ENCODE assay signal across 11 cellular contexts in the genomic region with DNA sequence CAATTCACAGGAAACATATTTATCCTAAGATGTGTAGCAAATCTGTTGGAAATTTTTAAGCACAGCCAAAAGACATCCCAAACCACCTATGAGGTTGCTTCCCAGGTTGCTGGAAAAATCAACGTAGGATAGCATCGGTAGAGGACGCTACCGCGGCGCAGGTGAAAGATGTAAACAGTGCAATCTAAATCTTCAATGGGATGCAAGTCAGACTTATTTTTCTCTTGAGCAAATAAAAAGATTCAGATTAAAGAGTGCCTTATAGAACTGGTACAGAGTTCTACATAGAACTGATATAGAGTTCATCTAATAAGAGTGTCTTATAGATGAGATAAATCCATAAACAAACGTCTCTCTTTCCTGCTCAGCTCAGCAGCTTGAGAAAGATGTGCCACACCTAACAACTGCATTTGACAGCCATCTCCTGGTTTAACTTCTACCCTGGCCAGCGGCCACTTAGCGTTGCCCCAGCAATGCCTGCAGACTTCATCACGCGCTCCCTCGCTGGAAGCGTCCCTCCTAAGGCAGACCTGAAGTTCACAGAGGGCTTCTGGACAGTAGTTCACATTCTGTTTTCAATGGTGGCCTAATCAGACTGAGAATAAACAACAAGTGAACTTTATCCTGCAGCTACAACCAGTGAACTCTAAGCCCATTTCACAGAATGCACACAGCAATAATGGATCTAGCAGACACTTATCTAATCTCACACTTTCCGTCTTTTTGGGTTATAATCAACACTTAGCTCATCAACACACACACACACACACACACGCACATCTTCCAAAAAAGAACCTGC.
DNase-seq lines count a peak whose midpoint lies in the region; ATAC-seq and TF ChIP-seq lines count a peak whose summit lies in the region.
"Had no signal": no experiment of that assay in that cellular context is flagged by ENCODE, and none has a peak within 500 bp of the region (broad histone marks: within the 10 kb centered on the region; RNA-seq: fewer than 3 reads in every experiment).

No MANE protein-coding gene starts in this region.

- H3K36me3 ChIP-seq in MM.1S (replicated peaks; ENCODE audit: insufficient read depth, low read length) (no peaks in the 10 kb centered on the region), duodenal mucosa (ENCODE audit: control insufficient read depth in 1 of 2, insufficient read depth in 2 of 2, low read length in 2 of 2) (no peaks in the 10 kb centered on the region)

- TF ChIP-seq CTCF in 22Rv1 (IDR thresholded peaks at IDR 0.05) (peak; percentile 62), MM.1S (IDR thresholded peaks at IDR 0.05; ENCODE audit: low read length) (no peak)

- peak overlapping the region; percentile 86 to 97 (median 94) for H3K27ac Mint-ChIP-seq in naive thymus-derived CD8-positive, alpha-beta T cell

- no peaks in the 10 kb centered on the region for H3K9me3 ChIP-seq in MM.1S (replicated peaks; ENCODE audit: insufficient read depth, low read length)
- H3K9me3 ChIP-seq in duodenal mucosa (ENCODE audit: control insufficient read depth in 1 of 2, low read length in 2 of 2), result no peaks in the 10 kb centered on the region

- H3K9ac ChIP-seq in MM.1S (ENCODE audit: low read length), result no peak overlapping the region
- H3K9ac ChIP-seq in duodenal mucosa (ENCODE audit: low read depth in 1 of 2, low read length in 2 of 2), result peak overlapping the region; percentile 79

- H3K9me2 ChIP-seq in MM.1S (replicated peaks; ENCODE audit: insufficient read depth, low read length), result no peaks in the 10 kb centered on the region

- H3K27ac ChIP-seq in 22Rv1, result peak overlapping the region; percentile 86
- peak overlapping the region; percentile 71 for H3K27ac ChIP-seq in MM.1S (ENCODE audit: low read length)
- peak overlapping the region; percentile 87 for H3K27ac ChIP-seq in duodenal mucosa (ENCODE audit: low read depth, low read length)

- H3K9me3 Mint-ChIP-seq in naive thymus-derived CD8-positive, alpha-beta T cell, result no peaks in the 10 kb centered on the region

- DNase-seq in MM.1S (no peak), DMS114 treated with DMSO at 0.1 percent for 48 hours (lab: John Stamatoyannopoulos, UW; ENCODE audit: unreplicated experiment) (no peak)
- DNase-seq in naive thymus-derived CD8-positive, alpha-beta T cell, result no peak
- no peak for DNase-seq in activated effector memory CD4-positive, alpha-beta T cell treated with Interleukin-2 at 50 U/mL for 16 hours
- DNase-seq: DMS 273 treated with DMSO at 0.1 percent for 48 hours, hippocampal formation, NCI-H1105 treated with DMSO at 0.1 percent for 48 hours had no signal

- H3K27me3 ChIP-seq in MM.1S (replicated peaks; ENCODE audit: insufficient read depth, low read length), result peaks cover 23% of the 10 kb centered on the region
- H3K27me3 ChIP-seq in duodenal mucosa (ENCODE audit: control insufficient read depth in 1 of 2, insufficient read depth in 2 of 2, low read length in 2 of 2), result no peaks in the 10 kb centered on the region

- H3K27me3 Mint-ChIP-seq in naive thymus-derived CD8-positive, alpha-beta T cell, result peaks cover 0 to 3% (median 0%) of the 10 kb centered on the region in 5 donors

- peaks cover 44% of the 10 kb centered on the region for H3K4me1 ChIP-seq in MM.1S (ENCODE audit: low read length)
- H3K4me1 ChIP-seq in duodenal mucosa (ENCODE audit: control insufficient read depth in 1 of 2, insufficient read depth in 2 of 2, low read length in 2 of 2), result peaks cover 64 to 67% of the 10 kb centered on the region in 2 donors

- no peaks in the 10 kb centered on the region for H3K79me2 ChIP-seq in MM.1S (ENCODE audit: low read length)

- H3K4me3 Mint-ChIP-seq in naive thymus-derived CD8-positive, alpha-beta T cell, result peak overlapping the region in 9 of 10 donors; percentile 52 to 87 (median 76)

- no peaks in the 10 kb centered on the region for H3K36me3 Mint-ChIP-seq in naive thymus-derived CD8-positive, alpha-beta T cell

- H3F3A ChIP-seq in MM.1S (ENCODE audit: insufficient read depth, low read length), result peaks cover 27% of the 10 kb centered on the region

- H3K4me2 ChIP-seq in MM.1S (ENCODE audit: low read depth, low read length), result peak overlapping the region; percentile 49

- H3K4me3 ChIP-seq in MM.1S (ENCODE audit: low read length) (peak overlapping the region; percentile 27; the same call in 1 of the 2 replicates), duodenal mucosa (ENCODE audit: low read depth in 1 of 2, low read length in 2 of 2) (peak overlapping the region; percentile 1 to 47)

- H4K20me1 ChIP-seq in MM.1S (ENCODE audit: insufficient read depth, low read length), result no peaks in the 10 kb centered on the region

- peaks cover 41 to 70% (median 68%) of the 10 kb centered on the region in 4 donors for H3K4me1 Mint-ChIP-seq in naive thymus-derived CD8-positive, alpha-beta T cell

- ATAC-seq in naive thymus-derived CD8-positive, alpha-beta T cell, result no peak
- no peak for ATAC-seq in GM18867 (IDR thresholded peaks at IDR 0.05; ENCODE audit: unreplicated experiment)
- ATAC-seq in GM19452 (IDR thresholded peaks at IDR 0.05; ENCODE audit: unreplicated experiment), result no peak

- POLR2A ChIA-PET in naive thymus-derived CD8-positive, alpha-beta T cell (lab: Charles Lee), result interaction anchor here (0.6 to 2.0 kb wide), 6 partner anchors 15 to 363 kb away, joined by 3 to 6 read pairs (median 4); no protein-coding TSS in a partner anchor

- no peak overlapping the region for H2AFZ ChIP-seq in MM.1S (ENCODE audit: low read length)
